In the genomic region with DNA sequence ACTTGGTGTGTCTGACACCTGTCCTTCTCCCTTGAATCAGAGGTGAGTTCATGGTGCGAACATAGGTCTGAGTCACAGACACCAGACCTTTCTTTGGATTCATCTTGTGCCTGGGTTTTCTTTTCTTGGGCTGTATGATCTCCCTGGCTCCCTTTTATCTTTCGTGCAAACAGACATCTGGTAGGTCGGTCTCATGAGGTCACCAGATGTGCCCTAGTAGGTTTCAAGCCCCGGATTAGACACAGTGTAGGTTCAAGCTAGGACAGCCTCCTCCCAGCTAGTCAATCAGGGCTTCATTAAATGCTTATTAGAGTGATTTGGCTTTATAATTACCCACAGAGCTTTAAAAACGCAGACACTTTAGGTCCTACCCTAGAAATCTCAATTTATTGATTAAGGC, we compare ENCODE assay signal across 25 cellular contexts.
"Had no signal": no experiment of that assay in that cellular context is flagged by ENCODE, and none has a peak within 500 bp of the region (broad histone marks: within the 10 kb centered on the region; RNA-seq: fewer than 3 reads in every experiment).

No MANE protein-coding gene starts in this region.

- H3K79me2 ChIP-seq: hepatocyte had no signal

- H3K4me1 ChIP-seq: colonic mucosa, left lung, sigmoid colon, stomach, suprapubic skin, tibial nerve, uterus had no signal

- H3K27ac ChIP-seq: colonic mucosa, hepatocyte, left lung, sigmoid colon, stomach, suprapubic skin, tibial nerve, uterus had no signal

- H3K27me3 ChIP-seq: colonic mucosa, hepatocyte, left lung, sigmoid colon, stomach, suprapubic skin, tibial nerve, uterus had no signal

- H3K36me3 ChIP-seq: colonic mucosa, left lung, sigmoid colon, stomach, suprapubic skin, tibial nerve, uterus had no signal

- H2AFZ ChIP-seq: hepatocyte had no signal

- ATAC-seq: activated T-helper 17 cell treated with anti-CD3 and anti-CD28 coated beads, Interleukin-2, amount 50 U/mL, for 72 hours; left lung; stimulated activated memory B cell treated with anti-CD40 and anti-IgM and Interleukin-4, amounts not matched to agents 10 μg/mL and 1 μg/mL and 100 μg/mL, for 72 hours; WTC11 had no signal

- H3K9me3 ChIP-seq: colonic mucosa, left lung, sigmoid colon, stomach, suprapubic skin, tibial nerve, uterus had no signal

- DNase-seq: activated CD8-positive, alpha-beta memory T cell treated with anti-CD3 and anti-CD28 coated beads, Interleukin-2, amount 50 U/mL, for 4 hours; activated naive CD4-positive, alpha-beta T cell treated with anti-CD3 and anti-CD28 coated beads for 36 hours; activated naive CD8-positive, alpha-beta T cell treated with anti-CD3 and anti-CD28 coated beads, Interleukin-2, amount 10 ng/mL, durations not matched to agents 7 days and 5 days; activated T-cell treated with anti-CD3 and anti-CD28 coated beads, Interleukin-2, amount 50 U/mL, for 24 hours; amniotic stem cell; colonic mucosa; endodermal cell; glutamatergic neuron; kidney glomerular epithelial cell; left lung; naive B cell; occipital lobe; sigmoid colon; stimulated activated CD4-positive, alpha-beta T cell treated with anti-CD3 and anti-CD28 coated beads, Interleukin-15, amount 100 ng/mL, for 24 hours; stomach; T-helper 9 cell; uterus had no signal

- H3K4me3 ChIP-seq: colonic mucosa, hepatocyte, left lung, lung, sigmoid colon, smooth muscle cell, stomach, suprapubic skin, tibial nerve, uterus had no signal

- H3K4me2 ChIP-seq: hepatocyte, smooth muscle cell had no signal
